In genomic region chr16:74608944-74609343, GRCh38 we compare ENCODE assay signal across 13 cellular contexts. TPM values are rescaled to one million over a fixed set of nuclear protein-coding genes. Genes with fewer than 3 reads are reported as not detected.
DNase-seq lines count a peak whose midpoint lies in the region; ATAC-seq and TF ChIP-seq lines count a peak whose summit lies in the region.
"Had no signal": no experiment of that assay in that cellular context is flagged by ENCODE, and none has a peak within 500 bp of the region (broad histone marks: within the 10 kb centered on the region; RNA-seq: fewer than 3 reads in every experiment).

No MANE protein-coding gene starts in this region.

- 84 to 85% methylated on average over 6 of the region's 6 CpGs for WGBS in thyroid gland, 2 donors

- peaks cover 3% of the 10 kb centered on the region for H3K9me3 Mint-ChIP-seq in activated CD4-positive, alpha-beta T cell treated with anti-CD3 and anti-CD28 coated beads, Interleukin-2, amount 10 ng/mL, durations not matched to agents 24 days and 14 days

- H3K27me3 ChIP-seq in thyroid gland: no peaks in the 10 kb centered on the region

- H3K27ac Mint-ChIP-seq in activated CD4-positive, alpha-beta T cell treated with anti-CD3 and anti-CD28 coated beads, Interleukin-2, amount 10 ng/mL, durations not matched to agents 24 days and 14 days: peak overlapping the region; percentile 48
- H3K27ac Mint-ChIP-seq: B cell had no signal

- intact Hi-C loops in activated CD4-positive, alpha-beta T cell treated with anti-CD3 and anti-CD28 coated beads, Interleukin-2, amount 10 ng/mL, durations not matched to agents 24 days and 14 days (cut with micrococcal nuclease): loop anchor here (5.0 to 10.0 kb wide), 2 partner anchors 244 to 312 kb away; partner anchors contain the start of gene PSMD7
- intact Hi-C loops in thyroid gland (cut with DNase I): no loop called here

- peak overlapping the region; percentile 51 for H3K4me3 Mint-ChIP-seq in activated CD4-positive, alpha-beta T cell treated with anti-CD3 and anti-CD28 coated beads, Interleukin-2, amount 10 ng/mL, durations not matched to agents 24 days and 14 days
- H3K4me3 Mint-ChIP-seq: B cell had no signal

- no peak for TF ChIP-seq CTCF in thyroid gland (IDR thresholded peaks at IDR 0.05)

- ATAC-seq in esophagus mucosa: no peak

- H3K4me1 Mint-ChIP-seq in activated CD4-positive, alpha-beta T cell treated with anti-CD3 and anti-CD28 coated beads, Interleukin-2, amount 10 ng/mL, durations not matched to agents 24 days and 14 days: peaks cover 37% of the 10 kb centered on the region

- no peak for TF ChIP-seq POLR2A in thyroid gland (IDR thresholded peaks at IDR 0.05)

- H3K36me3 ChIP-seq in thyroid gland: no peaks in the 10 kb centered on the region
- H3K36me3 ChIP-seq: neutrophil, thoracic aorta had no signal

- H3K36me3 Mint-ChIP-seq in activated CD4-positive, alpha-beta T cell treated with anti-CD3 and anti-CD28 coated beads, Interleukin-2, amount 10 ng/mL, durations not matched to agents 24 days and 14 days (ENCODE audit: low read depth): peaks cover 14% of the 10 kb centered on the region

- DNase-seq in stimulated activated CD4-positive, alpha-beta T cell treated with anti-CD3 and anti-CD28 coated beads, Interleukin-15, amount 100 ng/mL, for 24 hours: peak; percentile 31
- no peak for DNase-seq in stimulated activated CD4-positive, alpha-beta T cell treated with anti-CD3 and anti-CD28 coated beads, Interleukin-4, amount 100 ng/mL, for 1 hour
- peak; percentile 84 for DNase-seq in activated CD4-positive, alpha-beta T cell treated with anti-CD3 and anti-CD28 coated beads, Interleukin-2, amount 10 ng/mL, durations not matched to agents 24 days and 14 days
- peak; percentile 83 for DNase-seq in central memory CD4-positive, alpha-beta T cell
- no peak for DNase-seq in iPS-NIHi7 (ENCODE audit: extremely low spot score)
- DNase-seq in thyroid gland: no peak
- no peak for DNase-seq in glomerular visceral epithelial cell (ENCODE audit: extremely low spot score)
- DNase-seq: HCEC 1CT, NCI-H1092 had no signal

- no peaks in the 10 kb centered on the region for H3K27me3 Mint-ChIP-seq in activated CD4-positive, alpha-beta T cell treated with anti-CD3 and anti-CD28 coated beads, Interleukin-2, amount 10 ng/mL, durations not matched to agents 24 days and 14 days
- H3K27me3 Mint-ChIP-seq: B cell had no signal

- no peak overlapping the region for H3K27ac ChIP-seq in thyroid gland
- H3K27ac ChIP-seq: neutrophil, thoracic aorta had no signal

- H3K9me3 ChIP-seq in thyroid gland: no peaks in the 10 kb centered on the region
- H3K9me3 ChIP-seq: neutrophil, thoracic aorta had no signal

- H3K4me1 ChIP-seq in thyroid gland: peaks cover 9 to 21% of the 10 kb centered on the region in 2 donors

- no peak overlapping the region for H3K4me3 ChIP-seq in thyroid gland (replicated peaks in 1 of 3)
- H3K4me3 ChIP-seq: thoracic aorta had no signal

RNA-seq across cellular contexts. Expression of gene GLG1, which starts 2.0 kb away (rescaled TPM):
- total RNA-seq in activated CD4-positive, alpha-beta T cell treated with anti-CD3 and anti-CD28 coated beads, Interleukin-2, amount 10 ng/mL, durations not matched to agents 24 days and 14 days: 64.1 and 64.7 TPM in 2 replicates
- 100 to 1,000 TPM; 127 to 182 (median 151) TPM for total RNA-seq in thyroid gland
- 54.6 TPM for total RNA-seq in esophagus mucosa

RNA-seq across cellular contexts. Expression of gene RFWD3, which starts 57.7 kb away (rescaled TPM):
- total RNA-seq in activated CD4-positive, alpha-beta T cell treated with anti-CD3 and anti-CD28 coated beads, Interleukin-2, amount 10 ng/mL, durations not matched to agents 24 days and 14 days: 109 and 117 TPM in 2 replicates
- total RNA-seq in thyroid gland (10 to 100 TPM; 14.6 to 32.9 (median 25.1) TPM), esophagus mucosa (23.9 TPM)

Comparison
In these comparisons a context has a peak if more than half of its experiments do, and no peak if none do; other contexts are left out.
1. DNase-seq: peak in stimulated activated CD4-positive, alpha-beta T cell treated with anti-CD3 and anti-CD28 coated beads, Interleukin-15, amount 100 ng/mL, for 24 hours (single experiment), activated CD4-positive, alpha-beta T cell treated with anti-CD3 and anti-CD28 coated beads, Interleukin-2, amount 10 ng/mL, durations not matched to agents 24 days and 14 days (single experiment) and central memory CD4-positive, alpha-beta T cell (single experiment); none in stimulated activated CD4-positive, alpha-beta T cell treated with anti-CD3 and anti-CD28 coated beads, Interleukin-4, amount 100 ng/mL, for 1 hour (single experiment), iPS-NIHi7 (single experiment), thyroid gland (0 of 2) and glomerular visceral epithelial cell (single experiment).